Comparison of ENCODE assay signal across 8 cellular contexts in genomic region chr6:37257320-37257633, GRCh38. TPM values are rescaled to one million over a fixed set of nuclear protein-coding genes. Genes with fewer than 3 reads are reported as not detected.
A peak's percentile ranks its signal among the peaks of the same experiment; 100 is the strongest.
DNase-seq lines count a peak whose midpoint lies in the region; ATAC-seq and TF ChIP-seq lines count a peak whose summit lies in the region.

No MANE protein-coding gene starts in this region.

- peaks cover 51% of the 10 kb centered on the region for H3K4me1 Mint-ChIP-seq in T-helper 1 cell treated with Interleukin-12 subunit alpha and Interleukin-12 subunit beta and Interleukin-4 antibody, amounts not matched to agents 30 μg/mL and 1 μg/mL, for 36 hours (ENCODE audit: low read depth)
- H3K4me1 Mint-ChIP-seq in activated naive CD8-positive, alpha-beta T cell (ENCODE audit: low read depth), result peaks cover 41% of the 10 kb centered on the region
- peaks cover 26 to 35% of the 10 kb centered on the region in 2 donors for H3K4me1 Mint-ChIP-seq in stimulated activated naive B cell treated with anti-CD40 and anti-IgM and Interleukin-4, amounts not matched to agents 10 μg/mL and 1 μg/mL and 100 μg/mL, for 72 hours

- H3K9me3 ChIP-seq in iPS-20b (ENCODE audit: insufficient read depth, low read depth, low read length), result no peaks in the 10 kb centered on the region

- H3K4me3 ChIP-seq in iPS-20b (ENCODE audit: low read length), result peak overlapping the region; percentile 83

- no peaks in the 10 kb centered on the region for H3K27me3 Mint-ChIP-seq in T-helper 1 cell treated with Interleukin-12 subunit alpha and Interleukin-12 subunit beta and Interleukin-4 antibody, amounts not matched to agents 30 μg/mL and 1 μg/mL, for 36 hours (ENCODE audit: low read depth)
- no peaks in the 10 kb centered on the region for H3K27me3 Mint-ChIP-seq in activated naive CD8-positive, alpha-beta T cell
- H3K27me3 Mint-ChIP-seq in stimulated activated naive B cell treated with anti-CD40 and anti-IgM and Interleukin-4, amounts not matched to agents 10 μg/mL and 1 μg/mL and 100 μg/mL, for 72 hours, result no peaks in the 10 kb centered on the region

- no peak overlapping the region for H3K27ac ChIP-seq in iPS-20b (ENCODE audit: low read length)

- ATAC-seq in stimulated activated naive B cell treated with anti-CD40 and anti-IgM and Interleukin-4, amounts not matched to agents 10 μg/mL and 1 μg/mL and 100 μg/mL, for 72 hours (replicated peaks), result no peak
- ATAC-seq in omental fat pad (ENCODE audit: low FRiP score) (no peak), HG02885 (IDR thresholded peaks at IDR 0.05; ENCODE audit: poor library complexity, unreplicated experiment) (no peak), HG02981 (IDR thresholded peaks at IDR 0.05; ENCODE audit: unreplicated experiment) (no peak)

- H3K9me3 Mint-ChIP-seq in T-helper 1 cell treated with Interleukin-12 subunit alpha and Interleukin-12 subunit beta and Interleukin-4 antibody, amounts not matched to agents 30 μg/mL and 1 μg/mL, for 36 hours, result no peaks in the 10 kb centered on the region
- no peaks in the 10 kb centered on the region for H3K9me3 Mint-ChIP-seq in activated naive CD8-positive, alpha-beta T cell (ENCODE audit: low read depth)
- H3K9me3 Mint-ChIP-seq in stimulated activated naive B cell treated with anti-CD40 and anti-IgM and Interleukin-4, amounts not matched to agents 10 μg/mL and 1 μg/mL and 100 μg/mL, for 72 hours, result no peaks in the 10 kb centered on the region

- peaks cover 10% of the 10 kb centered on the region for H3K36me3 Mint-ChIP-seq in T-helper 1 cell treated with Interleukin-12 subunit alpha and Interleukin-12 subunit beta and Interleukin-4 antibody, amounts not matched to agents 30 μg/mL and 1 μg/mL, for 36 hours (ENCODE audit: low read depth)
- H3K36me3 Mint-ChIP-seq in activated naive CD8-positive, alpha-beta T cell, result peaks cover 2% of the 10 kb centered on the region
- H3K36me3 Mint-ChIP-seq in stimulated activated naive B cell treated with anti-CD40 and anti-IgM and Interleukin-4, amounts not matched to agents 10 μg/mL and 1 μg/mL and 100 μg/mL, for 72 hours, result peaks cover 12 to 14% of the 10 kb centered on the region in 2 donors

- no peaks in the 10 kb centered on the region for H3K36me3 ChIP-seq in iPS-20b (ENCODE audit: insufficient read depth, low read depth, low read length)

- H3K27me3 ChIP-seq in iPS-20b (ENCODE audit: insufficient read depth, low read length), result no peaks in the 10 kb centered on the region; the same call in 1 of the 2 replicates

- peak overlapping the region; percentile 38; the same call in 1 of the 2 replicates for H3K9ac ChIP-seq in iPS-20b (ENCODE audit: low read depth, low read length)

- H3K4me3 Mint-ChIP-seq in T-helper 1 cell treated with Interleukin-12 subunit alpha and Interleukin-12 subunit beta and Interleukin-4 antibody, amounts not matched to agents 30 μg/mL and 1 μg/mL, for 36 hours, result peak overlapping the region; percentile 92
- H3K4me3 Mint-ChIP-seq in activated naive CD8-positive, alpha-beta T cell, result peak overlapping the region; percentile 90
- H3K4me3 Mint-ChIP-seq in stimulated activated naive B cell treated with anti-CD40 and anti-IgM and Interleukin-4, amounts not matched to agents 10 μg/mL and 1 μg/mL and 100 μg/mL, for 72 hours, result peak overlapping the region; percentile 94 to 97

- TF ChIP-seq CTCF in omental fat pad (IDR thresholded peaks at IDR 0.05), result no peak

- H3K27ac Mint-ChIP-seq in T-helper 1 cell treated with Interleukin-12 subunit alpha and Interleukin-12 subunit beta and Interleukin-4 antibody, amounts not matched to agents 30 μg/mL and 1 μg/mL, for 36 hours, result peak overlapping the region; percentile 91
- peak overlapping the region; percentile 95 for H3K27ac Mint-ChIP-seq in activated naive CD8-positive, alpha-beta T cell
- H3K27ac Mint-ChIP-seq in stimulated activated naive B cell treated with anti-CD40 and anti-IgM and Interleukin-4, amounts not matched to agents 10 μg/mL and 1 μg/mL and 100 μg/mL, for 72 hours, result peak overlapping the region; percentile 100

- no peak for DNase-seq in T-helper 1 cell
- DNase-seq in stimulated activated naive B cell treated with anti-CD40 and anti-IgM and Interleukin-4, amounts not matched to agents 10 μg/mL and 1 μg/mL and 100 μg/mL, for 72 hours, result no peak
- no peak for DNase-seq in omental fat pad (ENCODE audit: low spot score)

- peaks cover 3% of the 10 kb centered on the region; the same call in 1 of the 2 replicates for H3K4me1 ChIP-seq in iPS-20b (ENCODE audit: insufficient read depth, low read length)

RNA-seq across cellular contexts. Expression of gene TBC1D22B, which starts 0.3 kb away (rescaled TPM):
- total RNA-seq in omental fat pad, result 1 to 10 TPM; 8.0 to 9.5 (median 8.5) TPM

RNA-seq across cellular contexts. Expression of gene TMEM217, which starts 0.7 kb away (rescaled TPM):
- 1 to 10 TPM; 1.1 to 4.7 (median 2.7) TPM for total RNA-seq in omental fat pad
